In genomic region chr19:53792721-53793433, GRCh38 we compare ENCODE assay signal across 8 cellular contexts. TPM values are rescaled to one million over a fixed set of nuclear protein-coding genes. Genes with fewer than 3 reads are reported as not detected.
DNase-seq lines count a peak whose midpoint lies in the region; ATAC-seq and TF ChIP-seq lines count a peak whose summit lies in the region.

No MANE protein-coding gene starts in this region.

- no peak for TF ChIP-seq EP300 in upper lobe of left lung (IDR thresholded peaks at IDR 0.05)

- no peaks in the 10 kb centered on the region for H3K4me1 Mint-ChIP-seq in activated naive CD4-positive, alpha-beta T cell treated with anti-CD3 and anti-CD28 coated beads, Interleukin-2, amount 10 ng/mL, durations not matched to agents 7 days and 5 days

- H3K36me3 Mint-ChIP-seq in activated naive CD4-positive, alpha-beta T cell treated with anti-CD3 and anti-CD28 coated beads, Interleukin-2, amount 10 ng/mL, durations not matched to agents 7 days and 5 days: no peaks in the 10 kb centered on the region

- no peaks in the 10 kb centered on the region for H3K27me3 Mint-ChIP-seq in activated naive CD4-positive, alpha-beta T cell treated with anti-CD3 and anti-CD28 coated beads, Interleukin-2, amount 10 ng/mL, durations not matched to agents 7 days and 5 days

- peak; percentile 92 to 99 (median 97) for TF ChIP-seq CTCF in upper lobe of left lung (IDR thresholded peaks at IDR 0.05)

- no peaks in the 10 kb centered on the region for H3K27me3 ChIP-seq in upper lobe of left lung

- no peaks in the 10 kb centered on the region for H3K36me3 ChIP-seq in upper lobe of left lung

- TF ChIP-seq POLR2A in upper lobe of left lung (IDR thresholded peaks at IDR 0.05): no peak

- H3K4me3 Mint-ChIP-seq in activated naive CD4-positive, alpha-beta T cell treated with anti-CD3 and anti-CD28 coated beads, Interleukin-2, amount 10 ng/mL, durations not matched to agents 7 days and 5 days: no peak overlapping the region

- no peak overlapping the region for H3K4me3 ChIP-seq in upper lobe of left lung

- H3K4me1 ChIP-seq in upper lobe of left lung: peaks cover 0 to 6% (median 0%) of the 10 kb centered on the region in 4 donors

- no peak overlapping the region for H3K27ac Mint-ChIP-seq in activated naive CD4-positive, alpha-beta T cell treated with anti-CD3 and anti-CD28 coated beads, Interleukin-2, amount 10 ng/mL, durations not matched to agents 7 days and 5 days

- no peaks in the 10 kb centered on the region for H3K9me3 ChIP-seq in upper lobe of left lung

- DNase-seq in CMK (ENCODE audit: low read depth) (peak; percentile 70), MV-4-11 (lab: John Stamatoyannopoulos, UW) (peak; percentile 89), SKM-1 (lab: John Stamatoyannopoulos, UW; ENCODE audit: unreplicated experiment) (peak; percentile 36), glomerular visceral epithelial cell (ENCODE audit: extremely low spot score) (peak; percentile 88), pons (ENCODE audit: low spot score) (peak; percentile 86), upper lobe of left lung (peak; percentile 64 to 90)
- DNase-seq in activated naive CD4-positive, alpha-beta T cell treated with anti-CD3 and anti-CD28 coated beads, Interleukin-2, amount 10 ng/mL, durations not matched to agents 7 days and 5 days: peak; percentile 86

- no peaks in the 10 kb centered on the region for H3K9me3 Mint-ChIP-seq in activated naive CD4-positive, alpha-beta T cell treated with anti-CD3 and anti-CD28 coated beads, Interleukin-2, amount 10 ng/mL, durations not matched to agents 7 days and 5 days

- CTCF ChIA-PET in activated naive CD4-positive, alpha-beta T cell treated with anti-CD3 and anti-CD28 coated beads, Interleukin-2, amount 10 ng/mL, durations not matched to agents 7 days and 5 days (lab: Charles Lee): interaction anchor here (0.5 to 3.8 kb wide), 27 partner anchors 13 to 599 kb away, joined by 3 to 31 read pairs (median 3); partner anchors contain the start of gene PRKCG

- ATAC-seq in GM21447 (IDR thresholded peaks at IDR 0.05; ENCODE audit: unreplicated experiment): peak; percentile 75
- peak; percentile 96 to 98 for ATAC-seq in upper lobe of left lung (ENCODE audit: low FRiP score in 2 of 2)

- WGBS in upper lobe of left lung, 2 donors: 31 to 45% methylated on average over 6 to 10 of the region's 10 CpGs

- no peak overlapping the region for H3K27ac ChIP-seq in upper lobe of left lung

RNA-seq across cellular contexts. Expression of gene NLRP12, which starts 31.2 kb away (rescaled TPM):
- total RNA-seq in upper lobe of left lung: 10 to 100 TPM in 1 of 6 donors, 1 to 10 TPM in 5; 3.1 to 10.3 (median 6.7) TPM

Comparison
In these comparisons a context has a peak if more than half of its experiments do, and no peak if none do; other contexts are left out.
1. DNase-seq: peak in every context shown above with its lines; median percentile 89 in MV-4-11; 88 in glomerular visceral epithelial cell; 86 in activated naive CD4-positive, alpha-beta T cell treated with anti-CD3 and anti-CD28 coated beads, Interleukin-2, amount 10 ng/mL, durations not matched to agents 7 days and 5 days; 86 in pons; 77 in upper lobe of left lung; 70 in CMK; 36 in SKM-1.